Comparison of ENCODE assay signal across 10 cellular contexts in genomic region chr3:138186216-138186615, GRCh38. TPM values are rescaled to one million over a fixed set of nuclear protein-coding genes. Genes with fewer than 3 reads are reported as not detected.
DNase-seq lines count a peak whose midpoint lies in the region; ATAC-seq and TF ChIP-seq lines count a peak whose summit lies in the region.
"Had no signal": no experiment of that assay in that cellular context is flagged by ENCODE, and none has a peak within 500 bp of the region (broad histone marks: within the 10 kb centered on the region; RNA-seq: fewer than 3 reads in every experiment).

No MANE protein-coding gene starts in this region.

- no peaks in the 10 kb centered on the region for H3K27me3 ChIP-seq in GM23248 (replicated peaks; ENCODE audit: insufficient read depth)
- no peaks in the 10 kb centered on the region for H3K27me3 ChIP-seq in OCI-LY1 (ENCODE audit: insufficient read depth, low read length)

- H3K4me1 Mint-ChIP-seq in effector memory CD8-positive, alpha-beta T cell (ENCODE audit: low read depth in 2 of 2): peaks cover 18 to 28% of the 10 kb centered on the region in 2 donors
- H3K4me1 Mint-ChIP-seq in osteocyte (ENCODE audit: unreplicated experiment): peaks cover 28% of the 10 kb centered on the region

- peak overlapping the region; percentile 99 for H3K4me2 ChIP-seq in GM23248 (ENCODE audit: unreplicated experiment)
- H3K4me2 ChIP-seq in OCI-LY1 (ENCODE audit: low read length): peak overlapping the region; percentile 68

- H3K4me3 ChIP-seq in GM23248 (peak overlapping the region; percentile 88), OCI-LY1 (ENCODE audit: low read depth, low read length, poor library complexity, severe bottlenecking) (peak overlapping the region; percentile 91)

- H2AFZ ChIP-seq in GM23248 (peak overlapping the region; percentile 89), OCI-LY1 (ENCODE audit: low read length) (peak overlapping the region; percentile 66; the same call in 1 of the 2 replicates)

- H3K36me3 ChIP-seq in GM23248 (ENCODE audit: low read depth): 0 out of 2 replicates have a peak, but pooled peaks cover 4% of the 10 kb centered on the region
- H3K36me3 ChIP-seq in OCI-LY1 (ENCODE audit: insufficient read depth, low read length): peaks cover 13% of the 10 kb centered on the region

- H3F3A ChIP-seq in GM23248 (ENCODE audit: insufficient read depth) (peaks cover 13% of the 10 kb centered on the region), OCI-LY1 (ENCODE audit: insufficient read depth, low read length) (no peaks in the 10 kb centered on the region)

- TF ChIP-seq CTCF in OCI-LY1 (IDR thresholded peaks at IDR 0.05; ENCODE audit: low read length) (no peak), osteocyte (IDR thresholded peaks at IDR 0.05) (no peak)

- in situ Hi-C loops in GM23248 (cut with MboI): no loop called here

- H3K9ac ChIP-seq in GM23248 (peak overlapping the region; percentile 95), OCI-LY1 (ENCODE audit: low read length) (peak overlapping the region; percentile 72; the same call in 1 of the 2 replicates)

- WGBS in GM23248 (ENCODE audit: low coverage in 1 of 2, low lambda C conversion rate in 2 of 2, missing lambda C conversion rate in 2 of 2), 2 experiments: 88 to 100% methylated on average over 2 of the region's 2 CpGs

- H3K9me3 ChIP-seq in GM23248 (ENCODE audit: low read depth): no peaks in the 10 kb centered on the region
- no peaks in the 10 kb centered on the region for H3K9me3 ChIP-seq in OCI-LY1 (ENCODE audit: low read length)

- peak overlapping the region in 1 of 2 donors; percentile 96 for H3K27ac Mint-ChIP-seq in effector memory CD8-positive, alpha-beta T cell
- no peak overlapping the region for H3K27ac Mint-ChIP-seq in osteocyte (ENCODE audit: unreplicated experiment)

- H3K79me2 ChIP-seq in GM23248 (ENCODE audit: insufficient read depth): peaks cover 34% of the 10 kb centered on the region
- peaks cover 36% of the 10 kb centered on the region for H3K79me2 ChIP-seq in OCI-LY1 (ENCODE audit: insufficient read depth, low read length)

- DNase-seq in GM23248 (no peak), osteocyte (ENCODE audit: extremely low spot score, unreplicated experiment) (no peak), NCI-H128 (lab: John Stamatoyannopoulos, UW; ENCODE audit: unreplicated experiment) (no peak), GM03348 (ENCODE audit: low spot score) (no peak)
- DNase-seq in effector memory CD8-positive, alpha-beta T cell: no peak
- DNase-seq in effector CD8-positive, alpha-beta T cell (lab: John Stamatoyannopoulos, UW): no peak
- DNase-seq: islet precursor cell had no signal

- H4K20me1 ChIP-seq in GM23248 (ENCODE audit: insufficient read depth): no peaks in the 10 kb centered on the region; the same call in 1 of the 2 replicates
- H4K20me1 ChIP-seq in OCI-LY1 (ENCODE audit: insufficient read depth, low read length): no peaks in the 10 kb centered on the region

- ATAC-seq in effector memory CD8-positive, alpha-beta T cell (replicated peaks): no peak
- ATAC-seq in GM21526 (IDR thresholded peaks at IDR 0.05; ENCODE audit: low FRiP score, unreplicated experiment): no peak

- peaks cover 15% of the 10 kb centered on the region for H3K4me1 ChIP-seq in GM23248 (ENCODE audit: insufficient read depth)
- H3K4me1 ChIP-seq in OCI-LY1 (ENCODE audit: insufficient read depth, low read length, severe bottlenecking): peaks cover 25% of the 10 kb centered on the region

- no peak overlapping the region for H3K27ac ChIP-seq in GM23248
- H3K27ac ChIP-seq in OCI-LY1 (ENCODE audit: low read depth, low read length, poor library complexity, severe bottlenecking): no peak overlapping the region

- no peaks in the 10 kb centered on the region for H3K9me3 Mint-ChIP-seq in effector memory CD8-positive, alpha-beta T cell
- no peaks in the 10 kb centered on the region for H3K9me3 Mint-ChIP-seq in osteocyte (ENCODE audit: unreplicated experiment)

- H3K4me3 Mint-ChIP-seq in effector memory CD8-positive, alpha-beta T cell: peak overlapping the region; percentile 93 to 96
- H3K4me3 Mint-ChIP-seq in osteocyte (ENCODE audit: unreplicated experiment): peak overlapping the region; percentile 97

- peaks cover 7% of the 10 kb centered on the region for H3K36me3 Mint-ChIP-seq in effector memory CD8-positive, alpha-beta T cell (ENCODE audit: insufficient read depth)
- peaks cover 4% of the 10 kb centered on the region for H3K36me3 Mint-ChIP-seq in osteocyte (ENCODE audit: unreplicated experiment)

- H3K9me2 ChIP-seq in GM23248 (ENCODE audit: insufficient read depth) (no peaks in the 10 kb centered on the region), OCI-LY1 (ENCODE audit: low read depth, low read length) (no peaks in the 10 kb centered on the region)

- peaks cover 21 to 26% of the 10 kb centered on the region in 2 donors for H3K27me3 Mint-ChIP-seq in effector memory CD8-positive, alpha-beta T cell
- peaks cover 22% of the 10 kb centered on the region for H3K27me3 Mint-ChIP-seq in osteocyte (ENCODE audit: unreplicated experiment)

RNA-seq across cellular contexts. Expression of gene ARMC8, which starts 0.9 kb away (rescaled TPM):
- total RNA-seq in GM23248 (2014; rRNA removed; shearing (Covaris generic)): 29.2 and 32.9 TPM in 2 replicates
- polyA plus RNA-seq in GM23248 (2016; fragmentation: Nextera tagmentation; extraction: Ambion mirVana): 30.1 and 31.2 TPM in 2 replicates
- 38.3 and 46.5 TPM in 2 replicates for total RNA-seq in osteocyte

RNA-seq across cellular contexts. Expression of gene DBR1, which starts 11.5 kb away (rescaled TPM):
- 14.7 and 16.9 TPM in 2 replicates for total RNA-seq in GM23248 (2014; rRNA removed; shearing (Covaris generic))
- 12.1 and 12.3 TPM in 2 replicates for polyA plus RNA-seq in GM23248 (2016; fragmentation: Nextera tagmentation; extraction: Ambion mirVana)
- total RNA-seq in osteocyte: 17.1 and 18.3 TPM in 2 replicates

RNA-seq across cellular contexts. Expression of gene A4GNT, which starts 54.0 kb away (rescaled TPM):
- not detected in 2 replicates for total RNA-seq in GM23248 (2014; rRNA removed; shearing (Covaris generic))
- 0.14 TPM in 1 of 2 replicates, not detected in the other for polyA plus RNA-seq in GM23248 (2016; fragmentation: Nextera tagmentation; extraction: Ambion mirVana)
- total RNA-seq in osteocyte: not detected in 2 replicates
- total RNA-seq: T-helper 2 cell treated with Interferon-gamma antibody and Interleukin-4, amounts not matched to agents 100 ng/mL and 5 ng/mL, for 36 hours had no signal
